10 cellular contexts compared by ENCODE assay signal in genomic region chr16:58110590-58111330, GRCh38. TPM values are rescaled to one million over a fixed set of nuclear protein-coding genes. Genes with fewer than 3 reads are reported as not detected.
DNase-seq lines count a peak whose midpoint lies in the region; ATAC-seq lines count a peak whose summit lies in the region.
"Had no signal": no experiment of that assay in that cellular context is flagged by ENCODE, and none has a peak within 500 bp of the region (broad histone marks: within the 10 kb centered on the region; RNA-seq: fewer than 3 reads in every experiment).

No MANE protein-coding gene starts in this region.

- DNase-seq in ELR (ENCODE audit: low read depth) (peak; percentile 87), NCI-H226 (peak; percentile 95), SW 1271 (lab: John Stamatoyannopoulos, UW) (no peak), iPS-NIHi11 (ENCODE audit: low spot score) (no peak), MV-4-11 (lab: John Stamatoyannopoulos, UW) (no peak)
- no peak for DNase-seq in naive thymus-derived CD8-positive, alpha-beta T cell
- DNase-seq: activated CD4-positive, alpha-beta memory T cell treated with anti-CD3 and anti-CD28 coated beads, Interleukin-2, amount 10 ng/mL, durations not matched to agents 7 days and 5 days; activated naive CD4-positive, alpha-beta T cell treated with Interleukin-2 at 50 U/mL for 16 hours; tibial artery had no signal

- H3K9me3 ChIP-seq in ectodermal cell (ENCODE audit: control insufficient read depth, low read length) = no peaks in the 10 kb centered on the region
- H3K9me3 ChIP-seq: tibial artery had no signal

- WGBS in ectodermal cell, 2 experiments = 44 to 54% methylated on average over 10 to 12 of the region's 12 CpGs

- no peaks in the 10 kb centered on the region for H3K27me3 ChIP-seq in ectodermal cell (ENCODE audit: control insufficient read depth, insufficient read depth, low read length, poor library complexity, severe bottlenecking)
- H3K27me3 ChIP-seq: tibial artery had no signal

- H3K36me3 ChIP-seq in ectodermal cell (ENCODE audit: control insufficient read depth, insufficient read depth, low read length) = peaks cover 25% of the 10 kb centered on the region

- H3K9me3 Mint-ChIP-seq in naive thymus-derived CD8-positive, alpha-beta T cell = no peaks in the 10 kb centered on the region
- H3K9me3 Mint-ChIP-seq: activated CD4-positive, alpha-beta memory T cell treated with anti-CD3 and anti-CD28 coated beads, Interleukin-2, amount 10 ng/mL, durations not matched to agents 7 days and 5 days had no signal

- H3K27ac Mint-ChIP-seq in naive thymus-derived CD8-positive, alpha-beta T cell = peak overlapping the region in 2 of 10 donors; percentile 14 to 24
- H3K27ac Mint-ChIP-seq: activated CD4-positive, alpha-beta memory T cell treated with anti-CD3 and anti-CD28 coated beads, Interleukin-2, amount 10 ng/mL, durations not matched to agents 7 days and 5 days had no signal

- no peaks in the 10 kb centered on the region for H3K27me3 Mint-ChIP-seq in naive thymus-derived CD8-positive, alpha-beta T cell
- H3K27me3 Mint-ChIP-seq: activated CD4-positive, alpha-beta memory T cell treated with anti-CD3 and anti-CD28 coated beads, Interleukin-2, amount 10 ng/mL, durations not matched to agents 7 days and 5 days had no signal

- H3K4me3 Mint-ChIP-seq in naive thymus-derived CD8-positive, alpha-beta T cell = no peak overlapping the region
- H3K4me3 Mint-ChIP-seq: activated CD4-positive, alpha-beta memory T cell treated with anti-CD3 and anti-CD28 coated beads, Interleukin-2, amount 10 ng/mL, durations not matched to agents 7 days and 5 days had no signal

- no peak overlapping the region for H3K4me3 ChIP-seq in ectodermal cell (ENCODE audit: insufficient read depth, low read depth, low read length)
- H3K4me3 ChIP-seq: tibial artery had no signal

- ATAC-seq in naive thymus-derived CD8-positive, alpha-beta T cell = peak; percentile 22 to 30

- peak overlapping the region; percentile 50 for H3K27ac ChIP-seq in ectodermal cell (ENCODE audit: insufficient read depth, low read depth, low read length, poor library complexity, severe bottlenecking)
- H3K27ac ChIP-seq: tibial artery had no signal

- POLR2A ChIA-PET in naive thymus-derived CD8-positive, alpha-beta T cell (lab: Charles Lee) = no interaction called here

- peaks cover 13 to 37% (median 28%) of the 10 kb centered on the region in 3 donors for H3K36me3 Mint-ChIP-seq in naive thymus-derived CD8-positive, alpha-beta T cell

- peaks cover 12% of the 10 kb centered on the region for H3K4me1 ChIP-seq in ectodermal cell (ENCODE audit: control insufficient read depth, insufficient read depth, low read length)
- H3K4me1 ChIP-seq: tibial artery had no signal

- H3K4me1 Mint-ChIP-seq in naive thymus-derived CD8-positive, alpha-beta T cell = peaks cover 0 to 3% (median 0%) of the 10 kb centered on the region in 4 donors

RNA-seq across cellular contexts. Expression of gene CFAP20, which starts 18.4 kb away (rescaled TPM):
- polyA plus RNA-seq in ectodermal cell (2013, experiment 1 of 4) = 64.0 TPM
- polyA plus RNA-seq in ectodermal cell (2013, experiment 2 of 4) = 62.9 TPM
- polyA plus RNA-seq in ectodermal cell (2013, experiment 3 of 4) = 60.8 TPM
- polyA plus RNA-seq in ectodermal cell (2013, experiment 4 of 4) = 66.7 TPM
- total RNA-seq in naive thymus-derived CD8-positive, alpha-beta T cell = 10 to 100 TPM; 25.3 to 30.0 TPM
- polyA plus RNA-seq in naive thymus-derived CD8-positive, alpha-beta T cell = 10 to 100 TPM; 23.9 to 38.8 (median 27.5) TPM

Comparison
In these comparisons a context has a peak if more than half of its experiments do, and no peak if none do; other contexts are left out.
1. DNase-seq: peak in ELR (single experiment) and NCI-H226 (single experiment); none in naive thymus-derived CD8-positive, alpha-beta T cell (0 of 10), SW 1271 (0 of 2), iPS-NIHi11 (single experiment) and MV-4-11 (single experiment).